In genomic region chr20:50747275-50747674, GRCh38 we compare ENCODE assay signal across 18 cellular contexts. TPM values are rescaled to one million over a fixed set of nuclear protein-coding genes. Genes with fewer than 3 reads are reported as not detected.
DNase-seq lines count a peak whose midpoint lies in the region; ATAC-seq and TF ChIP-seq lines count a peak whose summit lies in the region.
"Had no signal": no experiment of that assay in that cellular context is flagged by ENCODE, and none has a peak within 500 bp of the region (broad histone marks: within the 10 kb centered on the region; RNA-seq: fewer than 3 reads in every experiment).

No MANE protein-coding gene starts in this region.

- peaks cover 14 to 35% (median 24%) of the 10 kb centered on the region in 10 experiments for H3K4me1 ChIP-seq in BLaER1 treated with 17β-estradiol and CSF1 and Interleukin-3, amounts not matched to agents 10 nM and 100 nM
- peaks cover 0 to 59% (median 21%) of the 10 kb centered on the region in 4 donors for H3K4me1 ChIP-seq in right lobe of liver

- H3K4me3 ChIP-seq in BLaER1 treated with 17β-estradiol and CSF1 and Interleukin-3, amounts not matched to agents 10 nM and 100 nM = no peak overlapping the region
- peak overlapping the region; percentile 10; the same call in 1 of the 2 replicates for H3K4me3 ChIP-seq in GM12865 (ENCODE audit: low read depth, low read length)
- no peak overlapping the region for H3K4me3 ChIP-seq in right lobe of liver
- H3K4me3 ChIP-seq: esophagus squamous epithelium, lower lobe of right lung, skin epidermis, testis had no signal

- H3K9ac ChIP-seq in BLaER1 treated with 17β-estradiol and CSF1 and Interleukin-3, amounts not matched to agents 10 nM and 100 nM = peak overlapping the region in 1 of 11 experiments; percentile 38; a peak in 4 of 22 replicates

- no peaks in the 10 kb centered on the region; a peak in 1 of 22 replicates for H4K20me1 ChIP-seq in BLaER1 treated with 17β-estradiol and CSF1 and Interleukin-3, amounts not matched to agents 10 nM and 100 nM

- H3K4me2 ChIP-seq in BLaER1 treated with 17β-estradiol and CSF1 and Interleukin-3, amounts not matched to agents 10 nM and 100 nM = peak overlapping the region in 9 of 11 experiments; percentile 22 to 50 (median 35); a peak in 11 of 22 replicates

- 81% methylated on average over 2 of the region's 2 CpGs for WGBS in right lobe of liver (ENCODE audit: insufficient coverage, low coverage, low lambda C conversion rate, missing lambda C conversion rate)

- TF ChIP-seq POLR2A in right lobe of liver (IDR thresholded peaks at IDR 0.05) = no peak

- peaks cover 27% of the 10 kb centered on the region for H3K4me1 Mint-ChIP-seq in activated CD4-positive, alpha-beta memory T cell treated with anti-CD3 and anti-CD28 coated beads, Interleukin-2, amount 10 ng/mL, durations not matched to agents 7 days and 5 days

- no peaks in the 10 kb centered on the region for H3K9me3 ChIP-seq in BLaER1 treated with 17β-estradiol and CSF1 and Interleukin-3, amounts not matched to agents 10 nM and 100 nM (replicated peaks in 1 of 11)
- no peaks in the 10 kb centered on the region for H3K9me3 ChIP-seq in right lobe of liver
- H3K9me3 ChIP-seq: esophagus squamous epithelium, lower lobe of right lung, neutrophil, testis had no signal

- H3K27ac Mint-ChIP-seq in activated CD4-positive, alpha-beta memory T cell treated with anti-CD3 and anti-CD28 coated beads, Interleukin-2, amount 10 ng/mL, durations not matched to agents 7 days and 5 days = peak overlapping the region; percentile 63
- H3K27ac Mint-ChIP-seq: activated B cell treated with CpG ODN at 0.5 μM for 24 hours had no signal

- POLR2A ChIA-PET in activated CD4-positive, alpha-beta memory T cell treated with anti-CD3 and anti-CD28 coated beads, Interleukin-2, amount 10 ng/mL, durations not matched to agents 7 days and 5 days (lab: Charles Lee) = no interaction called here

- no peaks in the 10 kb centered on the region for H3K27me3 Mint-ChIP-seq in activated CD4-positive, alpha-beta memory T cell treated with anti-CD3 and anti-CD28 coated beads, Interleukin-2, amount 10 ng/mL, durations not matched to agents 7 days and 5 days
- H3K27me3 Mint-ChIP-seq: activated B cell treated with CpG ODN at 0.5 μM for 24 hours had no signal

- no peaks in the 10 kb centered on the region for H3K27me3 ChIP-seq in BLaER1 treated with 17β-estradiol and CSF1 and Interleukin-3, amounts not matched to agents 10 nM and 100 nM
- H3K27me3 ChIP-seq in right lobe of liver = no peaks in the 10 kb centered on the region
- H3K27me3 ChIP-seq: esophagus squamous epithelium, neutrophil, testis had no signal

- peak overlapping the region in 6 of 11 experiments; percentile 22 to 54 (median 41); a peak in 8 of 22 replicates for H3K27ac ChIP-seq in BLaER1 treated with 17β-estradiol and CSF1 and Interleukin-3, amounts not matched to agents 10 nM and 100 nM
- H3K27ac ChIP-seq in right lobe of liver (peak overlapping the region in 2 of 3 donors; percentile 70 to 88), caudate nucleus (ENCODE audit: low read depth, low read length) (no peak overlapping the region)
- H3K27ac ChIP-seq: esophagus squamous epithelium, lower lobe of right lung, neutrophil, skin epidermis had no signal

- ATAC-seq in right lobe of liver (no peak), HG02571 (IDR thresholded peaks at IDR 0.05; ENCODE audit: unreplicated experiment) (no peak)
- ATAC-seq: lower lobe of right lung had no signal

- intact Hi-C loops in right lobe of liver (cut with DNase I) = loop anchor here in 1 of 2 donors (10.0 kb wide), 1 partner anchor 82 kb away; no protein-coding TSS in a partner anchor

- DNase-seq in GM12865 (ENCODE audit: low read depth) (no peak), right lobe of liver (no peak), caudate nucleus (lab: John Stamatoyannopoulos, UW) (no peak)
- DNase-seq in activated CD4-positive, alpha-beta memory T cell treated with anti-CD3 and anti-CD28 coated beads, Interleukin-2, amount 10 ng/mL, durations not matched to agents 7 days and 5 days = no peak
- no peak for DNase-seq in stimulated activated naive CD4-positive, alpha-beta T cell treated with Interleukin-2 at 50 U/mL for 16 hours (lab: John Stamatoyannopoulos, UW)
- DNase-seq: activated B cell treated with CpG ODN at 0.5 μM for 24 hours; activated effector memory CD4-positive, alpha-beta T cell treated with Interleukin-2 at 50 U/mL for 16 hours; DMS 273 treated with DMSO at 0.1 percent for 48 hours; esophagus squamous epithelium; lower lobe of right lung; NCI-H2029 treated with DMSO at 0.1 percent for 48 hours; NCI-H774; testis had no signal

- H3K4me3 Mint-ChIP-seq in activated CD4-positive, alpha-beta memory T cell treated with anti-CD3 and anti-CD28 coated beads, Interleukin-2, amount 10 ng/mL, durations not matched to agents 7 days and 5 days = peak overlapping the region; percentile 47
- H3K4me3 Mint-ChIP-seq: activated B cell treated with CpG ODN at 0.5 μM for 24 hours had no signal

- H3K36me3 ChIP-seq in BLaER1 treated with 17β-estradiol and CSF1 and Interleukin-3, amounts not matched to agents 10 nM and 100 nM = peaks cover 0 to 60% (median 29%) of the 10 kb centered on the region in 11 experiments; a peak in 16 of 22 replicates
- H3K36me3 ChIP-seq in right lobe of liver = peaks cover 0 to 7% (median 0%) of the 10 kb centered on the region in 4 donors

- H3K9me3 Mint-ChIP-seq in activated CD4-positive, alpha-beta memory T cell treated with anti-CD3 and anti-CD28 coated beads, Interleukin-2, amount 10 ng/mL, durations not matched to agents 7 days and 5 days = no peaks in the 10 kb centered on the region
- H3K9me3 Mint-ChIP-seq: activated B cell treated with CpG ODN at 0.5 μM for 24 hours had no signal

- TF ChIP-seq CTCF in GM12865 (IDR thresholded peaks at IDR 0.05; ENCODE audit: insufficient read depth, low read depth, low read length, missing control alignments) (no peak), right lobe of liver (IDR thresholded peaks at IDR 0.05) (no peak)

- peaks cover 15% of the 10 kb centered on the region for H3K36me3 Mint-ChIP-seq in activated CD4-positive, alpha-beta memory T cell treated with anti-CD3 and anti-CD28 coated beads, Interleukin-2, amount 10 ng/mL, durations not matched to agents 7 days and 5 days (ENCODE audit: low read depth)

- CTCF ChIA-PET in activated CD4-positive, alpha-beta memory T cell treated with anti-CD3 and anti-CD28 coated beads, Interleukin-2, amount 10 ng/mL, durations not matched to agents 7 days and 5 days (lab: Charles Lee) = interaction anchor here (1.2 to 1.3 kb wide), 2 partner anchors 121 to 211 kb away, joined by 3 to 4 read pairs; partner anchors contain the start of genes DPM1 and MOCS3

RNA-seq across cellular contexts. Expression of gene PARD6B, which starts 15.9 kb away (rescaled TPM):
- total RNA-seq in activated CD4-positive, alpha-beta memory T cell treated with anti-CD3 and anti-CD28 coated beads, Interleukin-2, amount 10 ng/mL, durations not matched to agents 7 days and 5 days = 1 to 10 TPM; 4.3 to 6.2 TPM
- total RNA-seq in right lobe of liver = 10 to 100 TPM in 2 of 6 experiments, 1 to 10 TPM in 4; 6.6 to 11.1 (median 8.5) TPM

RNA-seq across cellular contexts. Expression of gene BCAS4, which starts 47.6 kb away (rescaled TPM):
- total RNA-seq in activated CD4-positive, alpha-beta memory T cell treated with anti-CD3 and anti-CD28 coated beads, Interleukin-2, amount 10 ng/mL, durations not matched to agents 7 days and 5 days = 1 to 10 TPM; 6.3 to 6.6 TPM
- total RNA-seq in right lobe of liver = 1 to 10 TPM in 1 of 6 experiments, under 1 TPM in 5; 0.31 to 1.4 (median 0.60) TPM

RNA-seq across cellular contexts. Expression of gene RIPOR3, which starts 55.9 kb away (rescaled TPM):
- not detected for total RNA-seq in activated CD4-positive, alpha-beta memory T cell treated with anti-CD3 and anti-CD28 coated beads, Interleukin-2, amount 10 ng/mL, durations not matched to agents 7 days and 5 days
- 10 to 100 TPM in 2 of 6 experiments, 1 to 10 TPM in 4; 4.8 to 13.8 (median 8.9) TPM for total RNA-seq in right lobe of liver
- total RNA-seq: activated B cell treated with CpG ODN at 0.5 μM for 24 hours, SK-MEL-5 had no signal

Comparison
In these comparisons a context has a peak if more than half of its experiments do, and no peak if none do; other contexts are left out.
1. RNA of gene RIPOR3, which starts 55.9 kb away (total RNA-seq): 4.8 to 13.8 TPM in right lobe of liver; not detected in activated CD4-positive, alpha-beta memory T cell treated with anti-CD3 and anti-CD28 coated beads, Interleukin-2, amount 10 ng/mL, durations not matched to agents 7 days and 5 days; every median in the first group is over 4 times any median in the second.